ENCODE assay signal across 9 cellular contexts in genomic region chrY:8034673-8035072, GRCh38.
"Had no signal": no experiment of that assay in that cellular context is flagged by ENCODE, and none has a peak within 500 bp of the region (broad histone marks: within the 10 kb centered on the region; RNA-seq: fewer than 3 reads in every experiment).

No MANE protein-coding gene starts in this region.

- H3K27ac ChIP-seq: GM23248 had no signal

- H3K4me1 Mint-ChIP-seq: GM23338, H9 had no signal

- H3K9me3 ChIP-seq: HAP-1 had no signal

- ATAC-seq: GM23338, HCT116 had no signal

- H3K4me1 ChIP-seq: HAP-1 had no signal

- DNase-seq: GM23248, GOT3, H7, H9, HCEC 1CT, HFFc6 had no signal

- H3K36me3 ChIP-seq: HAP-1 had no signal

- H3K9me3 Mint-ChIP-seq: GM23338, H9 had no signal

- H3K27ac Mint-ChIP-seq: GM23338, H9, HFFc6 had no signal

- H3K4me3 ChIP-seq: GM23248, GM23338, HAP-1 had no signal

- H3K4me3 Mint-ChIP-seq: GM23338, H9, HFFc6 had no signal
